ENCODE assay signal across 17 cellular contexts in the genomic region with DNA sequence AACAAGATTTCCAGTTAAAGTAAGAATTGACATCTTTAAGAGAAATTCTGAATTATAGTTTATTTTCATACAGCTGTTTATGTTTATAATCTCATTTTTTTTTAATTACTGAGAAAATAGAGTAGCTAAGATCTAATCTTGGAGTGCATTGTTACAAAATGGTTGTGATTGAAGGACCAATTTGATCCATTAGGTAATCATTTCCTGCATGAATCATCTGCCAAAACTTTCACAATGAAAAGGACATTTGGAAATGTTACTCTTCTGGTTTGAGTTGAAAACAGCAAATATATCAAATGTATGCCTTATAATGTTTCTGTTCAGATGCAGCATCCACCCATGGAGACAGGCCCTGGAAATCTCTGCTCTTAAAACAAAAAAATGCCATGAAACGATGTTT. TPM values are rescaled to one million over a fixed set of nuclear protein-coding genes. Genes with fewer than 3 reads are reported as not detected.
DNase-seq lines count a peak whose midpoint lies in the region; ATAC-seq, FAIRE-seq and TF ChIP-seq lines count a peak whose summit lies in the region.
"Had no signal": no experiment of that assay in that cellular context is flagged by ENCODE, and none has a peak within 500 bp of the region (broad histone marks: within the 10 kb centered on the region; RNA-seq: fewer than 3 reads in every experiment).

No MANE protein-coding gene starts in this region.

- peaks cover 37% of the 10 kb centered on the region for H3K36me3 Mint-ChIP-seq in astrocyte (ENCODE audit: low read depth, unreplicated experiment)

- H3K4me1 ChIP-seq in astrocyte (ENCODE audit: insufficient read depth, low read length) (peaks cover 15% of the 10 kb centered on the region), liver (ENCODE audit: control insufficient read depth in 4 of 4, insufficient read depth in 4 of 4, low read length in 3 of 4) (peaks cover 15 to 60% (median 48%) of the 10 kb centered on the region in 4 donors), mesendoderm (ENCODE audit: control insufficient read depth, low read depth, low read length) (no peaks in the 10 kb centered on the region)

- no peak for ATAC-seq in GM21723 (IDR thresholded peaks at IDR 0.05; ENCODE audit: unreplicated experiment)
- no peak for ATAC-seq in GM18498 (IDR thresholded peaks at IDR 0.05; ENCODE audit: unreplicated experiment)
- ATAC-seq: natural killer cell treated with Interleukin-12 subunit alpha and Interleukin-12 subunit beta and Interleukin-15 and Interleukin-18, amount 100 ng/mL, for 72 hours had no signal

- H4K5ac ChIP-seq in mesendoderm (ENCODE audit: low read length), result no peak overlapping the region

- no peak overlapping the region for H4K8ac ChIP-seq in mesendoderm (ENCODE audit: low read depth, low read length)

- peak; percentile 24 for DNase-seq in AG20443 (ENCODE audit: low spot score)
- DNase-seq in HT1080 (ENCODE audit: low read depth), result peak; percentile 9
- DNase-seq in astrocyte (ENCODE audit: low read depth), result no peak
- no peak for DNase-seq in mesendoderm
- DNase-seq in mesenteric fat pad (ENCODE audit: low spot score), result no peak
- DNase-seq: activated CD8-positive, alpha-beta memory T cell treated with anti-CD3 and anti-CD28 coated beads, Interleukin-2, amount 50 U/mL, for 48 hours; activated naive CD8-positive, alpha-beta T cell treated with anti-CD3 and anti-CD28 coated beads, Interleukin-2, amount 10 ng/mL, durations not matched to agents 7 days and 5 days; CD8-positive, alpha-beta memory T cell; colonic mucosa; NCI-H510A treated with DMSO at 0.1 percent for 48 hours; right cardiac atrium; WERI-Rb-1 had no signal

- no peak for FAIRE-seq in astrocyte (lab: Jason Lieb, UNC)
- FAIRE-seq: HTR-8/SVneo had no signal

- H2AFZ ChIP-seq in astrocyte (ENCODE audit: low read depth, low read length), result no peak overlapping the region

- H3K9me3 Mint-ChIP-seq in astrocyte (ENCODE audit: unreplicated experiment), result peaks cover 2% of the 10 kb centered on the region
- H3K9me3 Mint-ChIP-seq: activated naive CD8-positive, alpha-beta T cell treated with anti-CD3 and anti-CD28 coated beads, Interleukin-2, amount 10 ng/mL, durations not matched to agents 7 days and 5 days; CD8-positive, alpha-beta memory T cell; natural killer cell treated with Interleukin-12 subunit alpha and Interleukin-12 subunit beta and Interleukin-15 and Interleukin-18, amount 100 ng/mL, for 72 hours had no signal

- H3K4me3 ChIP-seq in astrocyte (ENCODE audit: insufficient read depth, low read depth, low read length) (no peak overlapping the region), liver (ENCODE audit: low read depth in 1 of 3, low read length in 3 of 3) (no peak overlapping the region), mesendoderm (ENCODE audit: low read length) (no peak overlapping the region)
- H3K4me3 ChIP-seq: colonic mucosa had no signal

- H2BK120ac ChIP-seq in mesendoderm (ENCODE audit: low read depth, low read length), result no peak overlapping the region

- H3K79me2 ChIP-seq in astrocyte (ENCODE audit: insufficient read depth, low read length), result no peaks in the 10 kb centered on the region
- H3K79me2 ChIP-seq in mesendoderm (ENCODE audit: control insufficient read depth, insufficient read depth, low read length), result no peaks in the 10 kb centered on the region

- H3K23ac ChIP-seq in mesendoderm (ENCODE audit: low read length), result no peak overlapping the region

- peak overlapping the region; percentile 29 for H3K9ac ChIP-seq in astrocyte (ENCODE audit: low read length)
- H3K9ac ChIP-seq in liver (ENCODE audit: low read depth in 1 of 2, low read length in 2 of 2), result no peak overlapping the region
- H3K9ac ChIP-seq in mesendoderm (ENCODE audit: low read length), result no peak overlapping the region

- no peak overlapping the region for H2BK5ac ChIP-seq in mesendoderm (ENCODE audit: low read length)

- no peaks in the 10 kb centered on the region for H3K27me3 ChIP-seq in astrocyte (ENCODE audit: insufficient read depth, low read length)
- no peaks in the 10 kb centered on the region for H3K27me3 ChIP-seq in liver (ENCODE audit: control insufficient read depth in 4 of 4, insufficient read depth in 4 of 4, low read length in 3 of 4)
- H3K27me3 ChIP-seq in mesendoderm (ENCODE audit: insufficient read depth, low read length, poor library complexity), result no peaks in the 10 kb centered on the region
- H3K27me3 ChIP-seq: colonic mucosa had no signal

- peak overlapping the region; percentile 32 for H3K4me2 ChIP-seq in astrocyte (ENCODE audit: low read length)
- H3K4me2 ChIP-seq in mesendoderm (ENCODE audit: low read length), result no peak overlapping the region

- H3K27ac ChIP-seq in astrocyte (ENCODE audit: low read depth, low read length) (peak overlapping the region; percentile 55), liver (ENCODE audit: low read depth in 1 of 2, low read length in 2 of 2) (peak overlapping the region; percentile 53 to 88), mesendoderm (ENCODE audit: low read depth, low read length) (no peak overlapping the region)
- H3K27ac ChIP-seq: colonic mucosa, WERI-Rb-1 had no signal

- no peaks in the 10 kb centered on the region for H3K27me3 Mint-ChIP-seq in astrocyte (ENCODE audit: low read depth, unreplicated experiment)
- H3K27me3 Mint-ChIP-seq: activated naive CD8-positive, alpha-beta T cell treated with anti-CD3 and anti-CD28 coated beads, Interleukin-2, amount 10 ng/mL, durations not matched to agents 7 days and 5 days; CD8-positive, alpha-beta memory T cell; natural killer cell treated with Interleukin-12 subunit alpha and Interleukin-12 subunit beta and Interleukin-15 and Interleukin-18, amount 100 ng/mL, for 72 hours had no signal

- H3K9me3 ChIP-seq in astrocyte (ENCODE audit: insufficient read depth, low read depth, low read length), result no peaks in the 10 kb centered on the region
- H3K9me3 ChIP-seq in liver (ENCODE audit: control insufficient read depth in 4 of 4, low read length in 3 of 4), result no peaks in the 10 kb centered on the region
- H3K9me3 ChIP-seq: colonic mucosa had no signal

- H3K56ac ChIP-seq in mesendoderm (ENCODE audit: low read length), result no peak overlapping the region

- no peak overlapping the region for H2AK5ac ChIP-seq in mesendoderm (ENCODE audit: low read length)

- 28% methylated on average over 1 of the region's 1 CpG for WGBS in liver
- no CpG with 5 or more reads among the region's 1 CpG for WGBS in mesendoderm (ENCODE audit: extremely low coverage, insufficient coverage, low lambda C conversion rate)

- H3K79me1 ChIP-seq in mesendoderm (ENCODE audit: low read length), result no peaks in the 10 kb centered on the region

- no peak overlapping the region for H3K4ac ChIP-seq in mesendoderm (ENCODE audit: low read depth, low read length)

- no peak overlapping the region for H2BK15ac ChIP-seq in mesendoderm (replicated peaks; ENCODE audit: low read depth)

- H3K4me3 Mint-ChIP-seq in astrocyte (ENCODE audit: unreplicated experiment), result no peak overlapping the region
- H3K4me3 Mint-ChIP-seq: activated naive CD8-positive, alpha-beta T cell treated with anti-CD3 and anti-CD28 coated beads, Interleukin-2, amount 10 ng/mL, durations not matched to agents 7 days and 5 days; CD8-positive, alpha-beta memory T cell; natural killer cell treated with Interleukin-12 subunit alpha and Interleukin-12 subunit beta and Interleukin-15 and Interleukin-18, amount 100 ng/mL, for 72 hours had no signal

- H3K18ac ChIP-seq in mesendoderm (ENCODE audit: low read length), result no peak overlapping the region

- TF ChIP-seq RAD21 in liver (IDR thresholded peaks at IDR 0.05), result no peak

- H3K27ac Mint-ChIP-seq in astrocyte (ENCODE audit: unreplicated experiment), result peak overlapping the region; percentile 77
- H3K27ac Mint-ChIP-seq: activated naive CD8-positive, alpha-beta T cell treated with anti-CD3 and anti-CD28 coated beads, Interleukin-2, amount 10 ng/mL, durations not matched to agents 7 days and 5 days; natural killer cell treated with Interleukin-12 subunit alpha and Interleukin-12 subunit beta and Interleukin-15 and Interleukin-18, amount 100 ng/mL, for 72 hours had no signal

- H3K4me1 Mint-ChIP-seq in astrocyte (ENCODE audit: low read depth, unreplicated experiment), result peaks cover 18% of the 10 kb centered on the region
- H3K4me1 Mint-ChIP-seq: CD8-positive, alpha-beta memory T cell had no signal

- H4K20me1 ChIP-seq in astrocyte (ENCODE audit: insufficient read depth, low read length), result no peaks in the 10 kb centered on the region

- TF ChIP-seq CTCF in astrocyte (IDR thresholded peaks at IDR 0.05; ENCODE audit: insufficient read depth, low read depth, low read length), result no peak
- TF ChIP-seq CTCF in liver (IDR thresholded peaks at IDR 0.05; ENCODE audit: low read depth, low read length, missing input control), result no peak

- H3K36me3 ChIP-seq in astrocyte (ENCODE audit: insufficient read depth, low read length) (peaks cover 4% of the 10 kb centered on the region), liver (ENCODE audit: control insufficient read depth in 4 of 4, insufficient read depth in 3 of 4, low read depth in 1 of 4, low read length in 3 of 4) (peaks cover 3 to 13% (median 7%) of the 10 kb centered on the region in 4 donors), mesendoderm (ENCODE audit: control insufficient read depth, insufficient read depth, low read length) (peaks cover 3% of the 10 kb centered on the region)
- H3K36me3 ChIP-seq: colonic mucosa had no signal

TF ChIP-seq in liver, 16 proteins besides CTCF, POLR2A, EP300 and RAD21 (continues in another document):
- no peak for TF ChIP-seq HNF4G (IDR thresholded peaks at IDR 0.05)
- TF ChIP-seq YY1 (IDR thresholded peaks at IDR 0.05), result peak; percentile 62
- no peak for TF ChIP-seq TAF1 (conservative IDR thresholded peaks at IDR 0.05)
- no peak for TF ChIP-seq NR2F2 (IDR thresholded peaks at IDR 0.05)
- peak in 1 of 2 donors; percentile 32 for TF ChIP-seq EGR1 (IDR thresholded peaks at IDR 0.05; ENCODE audit: low read depth in 2 of 2)

RNA-seq across cellular contexts. Expression of a gene that starts 19.0 kb away (rescaled TPM):
- total RNA-seq in HT1080 (2014; rRNA removed; shearing (Covaris generic)), result 106 and 118 TPM in 2 replicates
- 62.3 and 70.3 TPM in 2 replicates for polyA plus RNA-seq in HT1080 (2015; cell fraction: cytosol; rRNA removed)
- 65.7 and 67.4 TPM in 2 replicates for polyA plus RNA-seq in HT1080 (2015; cell fraction: nucleus; rRNA removed)
- total RNA-seq in astrocyte (390 and 401 TPM in 2 replicates), liver (10 to 100 TPM; 89.8 to 94.8 TPM), mesenteric fat pad (314 TPM)
- polyA plus RNA-seq in liver, result 10 to 100 TPM; 53.5 to 86.3 TPM
- 956 TPM for polyA plus RNA-seq in mesendoderm (2013, experiment 1 of 2)
- polyA plus RNA-seq in mesendoderm (2013, experiment 2 of 2), result 989 TPM

RNA-seq across cellular contexts. Expression of a gene that starts 19.8 kb away (rescaled TPM):
- total RNA-seq in HT1080 (2014; rRNA removed; shearing (Covaris generic)), result 4.6 and 8.0 TPM in 2 replicates
- 4.8 and 5.1 TPM in 2 replicates for polyA plus RNA-seq in HT1080 (2015; cell fraction: cytosol; rRNA removed)
- 13.6 and 18.5 TPM in 2 replicates for polyA plus RNA-seq in HT1080 (2015; cell fraction: nucleus; rRNA removed)
- total RNA-seq in astrocyte, result 22.7 and 23.1 TPM in 2 replicates
- total RNA-seq in liver, result 10 to 100 TPM; 16.0 to 33.4 TPM
- polyA plus RNA-seq in liver, result 10 to 100 TPM; 29.6 to 90.8 TPM
- 22.4 TPM for polyA plus RNA-seq in mesendoderm (2013, experiment 1 of 2)
- 20.9 TPM for polyA plus RNA-seq in mesendoderm (2013, experiment 2 of 2)
- total RNA-seq in mesenteric fat pad, result 25.1 TPM

Comparison
In these comparisons a context has a peak if more than half of its experiments do, and no peak if none do; other contexts are left out.
1. DNase-seq: peak in AG20443 (single experiment) and HT1080 (single experiment); none in astrocyte (single experiment), mesendoderm (single experiment) and mesenteric fat pad (single experiment).